ENCODE assay signal across 29 cellular contexts in genomic region chr10:87612107-87612506, GRCh38.
"Had no signal": no experiment of that assay in that cellular context is flagged by ENCODE, and none has a peak within 500 bp of the region (broad histone marks: within the 10 kb centered on the region; RNA-seq: fewer than 3 reads in every experiment).

No MANE protein-coding gene starts in this region.

- H3K36me3 ChIP-seq: neural progenitor cell, ovary, stomach, suprapubic skin, tibial artery, transverse colon, upper lobe of right lung, uterus had no signal

- H3K9me3 Mint-ChIP-seq: natural killer cell treated with Interleukin-12 subunit alpha and Interleukin-12 subunit beta and Interleukin-15 and Interleukin-18, amount 100 ng/mL, for 72 hours; stimulated activated effector memory CD8-positive, alpha-beta T cell treated with anti-CD3 and anti-CD28 coated beads, Interleukin-12 subunit alpha, Interleukin-12 subunit beta, amount 100 ng/mL, for 72 hours had no signal

- H3K27me3 Mint-ChIP-seq: stimulated activated naive CD8-positive, alpha-beta T cell treated with anti-CD3 and anti-CD28 coated beads, Interleukin-15, Interleukin-2, amounts not matched to agents 100 ng/mL and 50 ng/mL, for 24 hours had no signal

- H3K36me3 Mint-ChIP-seq: natural killer cell treated with Interleukin-12 subunit alpha and Interleukin-12 subunit beta and Interleukin-15 and Interleukin-18, amount 100 ng/mL, for 72 hours; neural progenitor cell; stimulated activated effector memory CD8-positive, alpha-beta T cell treated with anti-CD3 and anti-CD28 coated beads, Interleukin-12 subunit alpha, Interleukin-12 subunit beta, amount 100 ng/mL, for 72 hours; type B pancreatic cell had no signal

- H3K9ac ChIP-seq: neural progenitor cell, parathyroid adenoma had no signal

- H3K4me3 ChIP-seq: neural progenitor cell, ovary, psoas muscle, skin epidermis, stomach, suprapubic skin, testis, tibial artery, transverse colon, upper lobe of right lung, uterus had no signal

- H3K4me1 Mint-ChIP-seq: naive B cell; naive thymus-derived CD8-positive, alpha-beta T cell; stimulated activated effector memory CD8-positive, alpha-beta T cell treated with anti-CD3 and anti-CD28 coated beads, Interleukin-12 subunit alpha, Interleukin-12 subunit beta, amount 100 ng/mL, for 72 hours; stimulated activated naive B cell treated with anti-CD40 and anti-IgM and Interleukin-4, amounts not matched to agents 10 μg/mL and 1 μg/mL and 100 μg/mL, for 72 hours had no signal

- ATAC-seq: naive thymus-derived CD8-positive, alpha-beta T cell; natural killer cell treated with Interleukin-12 subunit alpha and Interleukin-12 subunit beta and Interleukin-15 and Interleukin-18, amount 100 ng/mL, for 72 hours; psoas muscle; right cardiac atrium; sciatic nerve; stimulated activated effector memory CD8-positive, alpha-beta T cell treated with anti-CD3 and anti-CD28 coated beads, Interleukin-12 subunit alpha, Interleukin-12 subunit beta, amount 100 ng/mL, for 72 hours; stimulated activated naive B cell treated with anti-CD40 and anti-IgM and Interleukin-4, amounts not matched to agents 10 μg/mL and 1 μg/mL and 100 μg/mL, for 72 hours; upper lobe of right lung had no signal

- H3K9me3 ChIP-seq: ovary, psoas muscle, stomach, suprapubic skin, testis, tibial artery, transverse colon, upper lobe of right lung, uterus had no signal

- DNase-seq: naive B cell; naive thymus-derived CD8-positive, alpha-beta T cell; occipital lobe; ovary; posterior cingulate gyrus; psoas muscle; right cardiac atrium; stimulated activated CD4-positive, alpha-beta T cell treated with anti-CD3 and anti-CD28 coated beads, Interleukin-15, amount 100 ng/mL, for 24 hours; stimulated activated CD4-positive, alpha-beta T cell treated with anti-CD3 and anti-CD28 coated beads, Interleukin-2, amount 100 ng/mL, for 24 hours; stimulated activated CD4-positive, alpha-beta T cell treated with anti-CD3 and anti-CD28 coated beads, Interleukin-2, amount 100 ng/mL, for 48 hours; stimulated activated CD4-positive, alpha-beta T cell treated with anti-CD3 and anti-CD28 coated beads, Interleukin-4, amount 100 ng/mL, for 24 hours; stimulated activated naive B cell treated with anti-CD40 and anti-IgM and Interleukin-4, amounts not matched to agents 10 μg/mL and 1 μg/mL and 100 μg/mL, for 72 hours; stimulated activated naive CD4-positive, alpha-beta T cell treated with Interleukin-2 at 50 U/mL for 16 hours; stomach; testis; tibial artery; transverse colon; upper lobe of right lung; uterus had no signal

- H3K27ac ChIP-seq: neural progenitor cell, ovary, parathyroid adenoma, psoas muscle, skin epidermis, stomach, suprapubic skin, testis, tibial artery, transverse colon, upper lobe of right lung, uterus had no signal

- H3K27me3 ChIP-seq: neural progenitor cell, ovary, stomach, testis, tibial artery, transverse colon, upper lobe of right lung, uterus had no signal

- H3K4me3 Mint-ChIP-seq: naive B cell; naive thymus-derived CD8-positive, alpha-beta T cell; natural killer cell treated with Interleukin-12 subunit alpha and Interleukin-12 subunit beta and Interleukin-15 and Interleukin-18, amount 100 ng/mL, for 72 hours; neural progenitor cell; stimulated activated effector memory CD8-positive, alpha-beta T cell treated with anti-CD3 and anti-CD28 coated beads, Interleukin-12 subunit alpha, Interleukin-12 subunit beta, amount 100 ng/mL, for 72 hours; stimulated activated naive B cell treated with anti-CD40 and anti-IgM and Interleukin-4, amounts not matched to agents 10 μg/mL and 1 μg/mL and 100 μg/mL, for 72 hours; stimulated activated naive CD8-positive, alpha-beta T cell treated with anti-CD3 and anti-CD28 coated beads, Interleukin-15, Interleukin-2, amounts not matched to agents 100 ng/mL and 50 ng/mL, for 24 hours; type B pancreatic cell had no signal

- H3K4me1 ChIP-seq: neural progenitor cell, parathyroid adenoma, psoas muscle, stomach, suprapubic skin, testis, tibial artery, upper lobe of right lung, uterus had no signal

- H3K27ac Mint-ChIP-seq: naive B cell; naive thymus-derived CD8-positive, alpha-beta T cell; natural killer cell treated with Interleukin-12 subunit alpha and Interleukin-12 subunit beta and Interleukin-15 and Interleukin-18, amount 100 ng/mL, for 72 hours; neural progenitor cell; progenitor cell of endocrine pancreas; stimulated activated effector memory CD8-positive, alpha-beta T cell treated with anti-CD3 and anti-CD28 coated beads, Interleukin-12 subunit alpha, Interleukin-12 subunit beta, amount 100 ng/mL, for 72 hours; stimulated activated naive B cell treated with anti-CD40 and anti-IgM and Interleukin-4, amounts not matched to agents 10 μg/mL and 1 μg/mL and 100 μg/mL, for 72 hours; stimulated activated naive CD8-positive, alpha-beta T cell treated with anti-CD3 and anti-CD28 coated beads, Interleukin-15, Interleukin-2, amounts not matched to agents 100 ng/mL and 50 ng/mL, for 24 hours; type B pancreatic cell had no signal
